Comparison of ENCODE assay signal across 9 cellular contexts in genomic region chr13:51520524-51520923, GRCh38.
A peak's percentile ranks its signal among the peaks of the same experiment; 100 is the strongest.
DNase-seq lines count a peak whose midpoint lies in the region; ATAC-seq, FAIRE-seq and TF ChIP-seq lines count a peak whose summit lies in the region.
"Had no signal": no experiment of that assay in that cellular context is flagged by ENCODE, and none has a peak within 500 bp of the region (broad histone marks: within the 10 kb centered on the region; RNA-seq: fewer than 3 reads in every experiment).

No MANE protein-coding gene starts in this region.

- no peaks in the 10 kb centered on the region for H3K27me3 ChIP-seq in ACC112 (ENCODE audit: insufficient read depth, low read length)
- no peaks in the 10 kb centered on the region for H3K27me3 ChIP-seq in astrocyte (ENCODE audit: insufficient read depth, low read length)

- H2AFZ ChIP-seq in ACC112 (ENCODE audit: low read length, unreplicated experiment) (no peak overlapping the region), astrocyte (ENCODE audit: low read depth, low read length) (no peak overlapping the region)

- no peak for ATAC-seq in HG03045 (IDR thresholded peaks at IDR 0.05; ENCODE audit: unreplicated experiment)
- no peak for ATAC-seq in HG03571 (IDR thresholded peaks at IDR 0.05; ENCODE audit: unreplicated experiment)

- H3K36me3 ChIP-seq in ACC112 (ENCODE audit: insufficient read depth, low read length) (no peaks in the 10 kb centered on the region), astrocyte (ENCODE audit: insufficient read depth, low read length) (no peaks in the 10 kb centered on the region)

- TF ChIP-seq CTCF in astrocyte (IDR thresholded peaks at IDR 0.05; ENCODE audit: insufficient read depth, low read depth, low read length) = no peak

- no peaks in the 10 kb centered on the region for H3K9me3 ChIP-seq in astrocyte (ENCODE audit: insufficient read depth, low read depth, low read length)

- peak overlapping the region; percentile 52 for H3K4me2 ChIP-seq in astrocyte (ENCODE audit: low read length)

- no peak overlapping the region for H3K27ac Mint-ChIP-seq in astrocyte (ENCODE audit: unreplicated experiment)

- no peaks in the 10 kb centered on the region for H3K36me3 Mint-ChIP-seq in astrocyte (ENCODE audit: low read depth, unreplicated experiment)

- H3K4me3 Mint-ChIP-seq in astrocyte (ENCODE audit: unreplicated experiment) = no peak overlapping the region

- no peaks in the 10 kb centered on the region for H3K27me3 Mint-ChIP-seq in astrocyte (ENCODE audit: low read depth, unreplicated experiment)

- H3K27ac ChIP-seq in ACC112 (ENCODE audit: low read depth, low read length) (peak overlapping the region; percentile 72), astrocyte (ENCODE audit: low read depth, low read length) (no peak overlapping the region)

- H3K4me1 ChIP-seq in ACC112 (ENCODE audit: control insufficient read depth, insufficient read depth, low read length, unreplicated experiment) = peaks cover 65% of the 10 kb centered on the region
- H3K4me1 ChIP-seq in astrocyte (ENCODE audit: insufficient read depth, low read length) = peaks cover 25% of the 10 kb centered on the region

- no peak overlapping the region for H3K9ac ChIP-seq in astrocyte (ENCODE audit: low read length)

- H3K4me1 Mint-ChIP-seq in astrocyte (ENCODE audit: low read depth, unreplicated experiment) = peaks cover 12% of the 10 kb centered on the region

- H4K20me1 ChIP-seq in astrocyte (ENCODE audit: insufficient read depth, low read length) = no peaks in the 10 kb centered on the region

- H3K4me3 ChIP-seq in ACC112 (ENCODE audit: low read depth, low read length) = peak overlapping the region; percentile 7; the same call in 1 of the 2 replicates
- H3K4me3 ChIP-seq in astrocyte (ENCODE audit: insufficient read depth, low read depth, low read length) = no peak overlapping the region

- H3K79me2 ChIP-seq in ACC112 (ENCODE audit: control insufficient read depth, insufficient read depth, low read length, unreplicated experiment) (no peaks in the 10 kb centered on the region), astrocyte (ENCODE audit: insufficient read depth, low read length) (no peaks in the 10 kb centered on the region)

- no peak for FAIRE-seq in astrocyte (lab: Jason Lieb, UNC)
- FAIRE-seq: urothelium cell line had no signal

- peaks cover 2% of the 10 kb centered on the region for H3K9me3 Mint-ChIP-seq in astrocyte (ENCODE audit: unreplicated experiment)

- DNase-seq in Kasumi-1 (lab: John Stamatoyannopoulos, UW) (peak; percentile 13 to 46), astrocyte (ENCODE audit: low read depth) (peak; percentile 47), iris pigment epithelial cell (ENCODE audit: low read depth) (peak; percentile 82), NOMO-1 treated with dmso at 0.1 percent for 144 hours (lab: John Stamatoyannopoulos, UW; ENCODE audit: unreplicated experiment) (no peak), foreskin melanocyte (no peak)

Comparison
In these comparisons a context has a peak if more than half of its experiments do, and no peak if none do; other contexts are left out.
1. DNase-seq: peak in Kasumi-1 (2 of 2), astrocyte (single experiment) and iris pigment epithelial cell (single experiment); none in NOMO-1 treated with dmso at 0.1 percent for 144 hours (single experiment) and foreskin melanocyte (single experiment).